ENCODE assay signal across 8 cellular contexts in the genomic region with DNA sequence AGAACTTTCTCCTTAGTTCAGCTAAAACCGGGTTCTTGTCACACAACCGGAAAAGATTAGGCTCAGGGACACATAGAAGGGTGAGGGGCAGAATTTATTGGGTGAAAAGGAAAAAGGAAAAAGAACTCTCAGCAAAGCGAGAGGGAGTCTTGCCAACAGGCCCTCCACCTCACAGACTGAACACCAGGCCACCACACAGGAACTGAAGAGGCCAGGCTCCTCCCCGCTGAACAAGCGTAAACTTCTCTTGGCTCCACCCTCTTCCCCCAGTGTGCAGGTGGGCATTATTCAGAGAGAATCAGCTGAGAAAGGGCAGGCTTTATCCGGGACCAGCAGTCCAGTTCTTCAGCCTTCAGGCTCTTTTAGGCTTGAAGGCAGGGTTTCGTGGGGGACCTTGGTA.
A peak's percentile ranks its signal among the peaks of the same experiment; 100 is the strongest.
DNase-seq lines count a peak whose midpoint lies in the region; ATAC-seq and TF ChIP-seq lines count a peak whose summit lies in the region.

No MANE protein-coding gene starts in this region.

- H3K36me3 Mint-ChIP-seq in H9 (ENCODE audit: insufficient read depth in 1 of 3, low read depth in 3 of 3) (peaks cover 3 to 15% (median 8%) of the 10 kb centered on the region in 3 experiments; a peak in 4 of 7 replicates), brain (peaks cover 21% of the 10 kb centered on the region)

- H2BK20ac ChIP-seq in H9 (ENCODE audit: low read depth, low read length, poor library complexity, severe bottlenecking), result no peak overlapping the region

- H3K79me2 ChIP-seq in H9 (ENCODE audit: insufficient read depth, low read length) (no peaks in the 10 kb centered on the region; the same call in 1 of the 2 replicates), OCI-LY1 (ENCODE audit: insufficient read depth, low read length) (no peaks in the 10 kb centered on the region), GM23248 (ENCODE audit: insufficient read depth) (peaks cover 68% of the 10 kb centered on the region)

- H3K4me1 Mint-ChIP-seq in H9 (peaks cover 33 to 35% of the 10 kb centered on the region in 2 experiments), brain (peaks cover 48% of the 10 kb centered on the region)

- H2BK5ac ChIP-seq in H9 (ENCODE audit: insufficient read length, low read length), result no peak overlapping the region

- H3K23ac ChIP-seq in H9 (ENCODE audit: insufficient read length, low read depth, low read length), result no peak overlapping the region

- H3F3A ChIP-seq in OCI-LY1 (ENCODE audit: insufficient read depth, low read length) (no peaks in the 10 kb centered on the region; the same call in 1 of the 2 replicates), GM23248 (ENCODE audit: insufficient read depth) (no peaks in the 10 kb centered on the region)

- no peak overlapping the region for H3T11ph ChIP-seq in H9 (ENCODE audit: low read length)

- no peaks in the 10 kb centered on the region for H3K27me3 Mint-ChIP-seq in H9 (ENCODE audit: low read depth)
- no peaks in the 10 kb centered on the region for H3K27me3 Mint-ChIP-seq in brain

- no peak for TF ChIP-seq EP300 in stomach (IDR thresholded peaks at IDR 0.05)

- no peak for TF ChIP-seq CTCF in H9 (conservative IDR thresholded peaks at IDR 0.05)
- TF ChIP-seq CTCF in OCI-LY1 (IDR thresholded peaks at IDR 0.05; ENCODE audit: low read length), result no peak
- no peak for TF ChIP-seq CTCF in brain (conservative IDR thresholded peaks at IDR 0.05)
- TF ChIP-seq CTCF in prostate gland (IDR thresholded peaks at IDR 0.05), result no peak
- TF ChIP-seq CTCF in stomach (IDR thresholded peaks at IDR 0.05), result no peak

- whole genome bisulfite sequencing in H9 (ENCODE audit: extremely low coverage, insufficient read length, low lambda C conversion rate), result no CpG with 5 or more reads among the region's 7 CpGs
- WGBS in prostate gland, result 76% methylated on average over 7 of the region's 7 CpGs
- 84 to 86% methylated on average over 7 of the region's 7 CpGs for WGBS in GM23248 (ENCODE audit: low coverage in 1 of 2, low lambda C conversion rate in 2 of 2, missing lambda C conversion rate in 2 of 2), 2 experiments
- 52 to 66% (median 59%) methylated on average over 7 of the region's 7 CpGs for WGBS in stomach, 5 donors

- intact Hi-C loops in prostate gland (cut with DNase I), result no loop called here
- intact Hi-C loops in stomach (cut with DNase I; ENCODE audit: low total_unique reads), result no loop called here

- no peak overlapping the region for H3K14ac ChIP-seq in H9 (ENCODE audit: insufficient read depth, low read length)

- H3K4me1 ChIP-seq in H9 (ENCODE audit: insufficient read depth, low read length) (peaks cover 9% of the 10 kb centered on the region), OCI-LY1 (ENCODE audit: insufficient read depth, low read length, severe bottlenecking) (peaks cover 54% of the 10 kb centered on the region), prostate gland (replicated peaks) (no peaks in the 10 kb centered on the region), GM23248 (ENCODE audit: insufficient read depth) (no peaks in the 10 kb centered on the region), stomach (peaks cover 0 to 12% (median 6%) of the 10 kb centered on the region in 4 donors)

- no peak overlapping the region for H3K27ac ChIP-seq in H9 (ENCODE audit: insufficient read length, low read depth, low read length)
- H3K27ac ChIP-seq in OCI-LY1 (ENCODE audit: low read depth, low read length, poor library complexity, severe bottlenecking), result peak overlapping the region; percentile 96
- H3K27ac ChIP-seq in prostate gland, result no peak overlapping the region
- H3K27ac ChIP-seq in GM23248, result no peak overlapping the region
- H3K27ac ChIP-seq in stomach, result no peak overlapping the region

- H3K23me2 ChIP-seq in H9 (ENCODE audit: insufficient read length, low read depth, low read length, poor library complexity, severe bottlenecking), result no peaks in the 10 kb centered on the region

- H3K9me2 ChIP-seq in OCI-LY1 (ENCODE audit: low read depth, low read length) (no peaks in the 10 kb centered on the region), GM23248 (ENCODE audit: insufficient read depth) (no peaks in the 10 kb centered on the region)

- H3K9me3 ChIP-seq in H9 (ENCODE audit: control insufficient read depth, low read depth, low read length) (no peaks in the 10 kb centered on the region), OCI-LY1 (ENCODE audit: low read length) (no peaks in the 10 kb centered on the region), prostate gland (no peaks in the 10 kb centered on the region), GM23248 (ENCODE audit: low read depth) (no peaks in the 10 kb centered on the region), stomach (no peaks in the 10 kb centered on the region)

- H2BK12ac ChIP-seq in H9 (ENCODE audit: insufficient read length, low read depth, low read length), result no peak overlapping the region

- H2BK15ac ChIP-seq in H9 (ENCODE audit: low read depth, low read length), result no peak overlapping the region

- no peak overlapping the region for H2AK5ac ChIP-seq in H9 (ENCODE audit: insufficient read length, low read length)

- peak; percentile 84 for ATAC-seq in GM18517 (IDR thresholded peaks at IDR 0.05; ENCODE audit: unreplicated experiment)

- no peak overlapping the region for H4K5ac ChIP-seq in H9 (ENCODE audit: insufficient read length, low read depth, low read length)

- H3K36me3 ChIP-seq in OCI-LY1 (ENCODE audit: insufficient read depth, low read length), result peaks cover 3% of the 10 kb centered on the region; the same call in 1 of the 2 replicates
- no peaks in the 10 kb centered on the region for H3K36me3 ChIP-seq in prostate gland
- H3K36me3 ChIP-seq in GM23248 (ENCODE audit: low read depth), result no peaks in the 10 kb centered on the region
- H3K36me3 ChIP-seq in stomach, result no peaks in the 10 kb centered on the region

- peak; percentile 66 for DNase-seq in H9
- peak; percentile 7 for DNase-seq in stimulated activated CD8-positive, alpha-beta memory T cell treated with anti-CD3 and anti-CD28 coated beads, Interleukin-7, amount 100 ng/mL, for 24 hours (ENCODE audit: low read depth)
- DNase-seq in prostate gland (ENCODE audit: low spot score), result no peak
- no peak for DNase-seq in GM23248
- DNase-seq in stomach, result no peak

- H3K4ac ChIP-seq in H9 (ENCODE audit: low read depth, low read length), result no peak overlapping the region

- H3K4me2 ChIP-seq in H9 (ENCODE audit: insufficient read depth, insufficient read length, low read length) (no peak overlapping the region), OCI-LY1 (ENCODE audit: low read length) (peak overlapping the region; percentile 69), GM23248 (ENCODE audit: unreplicated experiment) (no peak overlapping the region)

- H4K20me1 ChIP-seq in H9 (ENCODE audit: control insufficient read depth, insufficient read depth, insufficient read length) (no peaks in the 10 kb centered on the region), OCI-LY1 (ENCODE audit: insufficient read depth, low read length) (no peaks in the 10 kb centered on the region), GM23248 (ENCODE audit: insufficient read depth) (no peaks in the 10 kb centered on the region)

- H2BK120ac ChIP-seq in H9 (ENCODE audit: low read depth, low read length, poor library complexity, severe bottlenecking), result no peak overlapping the region

- no peak overlapping the region for H3K18ac ChIP-seq in H9 (ENCODE audit: insufficient read length, low read depth, low read length)

- peaks cover 7% of the 10 kb centered on the region for H3K79me1 ChIP-seq in H9 (ENCODE audit: insufficient read depth, low read depth, low read length, poor library complexity, severe bottlenecking)

- TF ChIP-seq POLR2A in prostate gland (IDR thresholded peaks at IDR 0.05) (no peak), stomach (IDR thresholded peaks at IDR 0.05) (no peak)

- no peak overlapping the region for H4K91ac ChIP-seq in H9 (ENCODE audit: insufficient read length, low read depth, low read length)

- in situ Hi-C loops in GM23248 (cut with MboI), result no loop called here

- peak overlapping the region in 2 of 3 experiments; percentile 61 to 94; a peak in 5 of 7 replicates for H3K27ac Mint-ChIP-seq in H9
- peak overlapping the region; percentile 69 to 96 (median 87) for H3K27ac Mint-ChIP-seq in brain

- H3K4me3 ChIP-seq in OCI-LY1 (ENCODE audit: low read depth, low read length, poor library complexity, severe bottlenecking) (peak overlapping the region; percentile 48), prostate gland (no peak overlapping the region), GM23248 (no peak overlapping the region), stomach (no peak overlapping the region)

- no peak overlapping the region for H3K9ac ChIP-seq in H9 (ENCODE audit: extremely low read depth, insufficient read length, low read length)
- peak overlapping the region; percentile 77 for H3K9ac ChIP-seq in OCI-LY1 (ENCODE audit: low read length)
- no peak overlapping the region for H3K9ac ChIP-seq in GM23248

- H3K9me3 Mint-ChIP-seq in H9 (no peaks in the 10 kb centered on the region), brain (peaks cover 0 to 3% (median 0%) of the 10 kb centered on the region in 5 experiments)

- no peak overlapping the region for H4K8ac ChIP-seq in H9 (replicated peaks; ENCODE audit: insufficient read length, low read depth, low read length)

- no peak overlapping the region for H3K56ac ChIP-seq in H9 (ENCODE audit: insufficient read length, low read depth, low read length)

- H2AFZ ChIP-seq in H9 (ENCODE audit: low read length) (no peak overlapping the region), OCI-LY1 (ENCODE audit: low read length) (no peak overlapping the region), GM23248 (no peak overlapping the region)

- H3K4me3 Mint-ChIP-seq in H9, result no peak overlapping the region
- H3K4me3 Mint-ChIP-seq in brain, result peak overlapping the region in 2 of 5 experiments; percentile 37 to 48

- H3K27me3 ChIP-seq in H9 (ENCODE audit: insufficient read depth, low read length) (no peaks in the 10 kb centered on the region), OCI-LY1 (ENCODE audit: insufficient read depth, low read length) (no peaks in the 10 kb centered on the region), prostate gland (replicated peaks; ENCODE audit: insufficient read depth) (no peaks in the 10 kb centered on the region), GM23248 (replicated peaks; ENCODE audit: insufficient read depth) (no peaks in the 10 kb centered on the region), stomach (no peaks in the 10 kb centered on the region)

Comparison
In these comparisons a context has a peak if more than half of its experiments do, and no peak if none do; other contexts are left out.
1. DNase-seq: peak in H9 (single experiment) and stimulated activated CD8-positive, alpha-beta memory T cell treated with anti-CD3 and anti-CD28 coated beads, Interleukin-7, amount 100 ng/mL, for 24 hours (single experiment); none in prostate gland (single experiment), GM23248 (single experiment) and stomach (single experiment).